In the genomic region with DNA sequence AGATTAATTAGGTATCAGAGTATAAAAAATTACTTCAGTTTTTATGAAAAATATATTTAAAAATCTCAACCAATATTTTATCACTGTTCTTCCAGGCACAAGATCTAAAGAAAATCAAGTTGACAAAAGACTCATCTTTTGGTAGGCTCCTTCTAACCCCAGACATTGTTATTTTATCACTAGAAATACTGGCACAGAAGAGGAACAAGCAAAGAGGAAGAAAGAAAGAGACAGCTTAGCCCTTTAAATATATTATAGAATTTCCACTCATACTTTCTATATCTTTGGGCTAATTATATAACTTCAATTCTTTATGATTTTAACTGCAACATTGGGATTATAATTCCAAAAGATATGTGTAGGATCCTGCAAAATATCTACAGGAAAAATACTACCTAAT, we compare ENCODE assay signal across 16 cellular contexts. TPM values are rescaled to one million over a fixed set of nuclear protein-coding genes. Genes with fewer than 3 reads are reported as not detected.
"Had no signal": no experiment of that assay in that cellular context is flagged by ENCODE, and none has a peak within 500 bp of the region (broad histone marks: within the 10 kb centered on the region; RNA-seq: fewer than 3 reads in every experiment).

No MANE protein-coding gene starts in this region.

- H3K27ac ChIP-seq: left lung, spleen, tibial artery had no signal

- H3K27me3 ChIP-seq: left lung, spleen, tibial artery had no signal

- DNase-seq: activated CD4-positive, alpha-beta T cell treated with anti-CD3 and anti-CD28 coated beads, Interleukin-2, amount 10 ng/mL, durations not matched to agents 24 days and 14 days; activated CD8-positive, alpha-beta T cell treated with anti-CD3 and anti-CD28 coated beads, Interleukin-2, amount 10 ng/mL, durations not matched to agents 7 days and 5 days; activated naive CD4-positive, alpha-beta T cell treated with Interleukin-2 at 50 U/mL for 16 hours; activated naive CD8-positive, alpha-beta T cell treated with anti-CD3 and anti-CD28 coated beads, Interleukin-2, amount 10 ng/mL, durations not matched to agents 7 days and 5 days; activated T-cell treated with anti-CD3 and anti-CD28 coated beads, Interleukin-2, amount 50 U/mL, for 24 hours; caudate nucleus; head of caudate nucleus; left lung; midbrain; nephron progenitor cell; occipital lobe; posterior cingulate gyrus; spleen; stimulated activated naive B cell treated with anti-CD40 and anti-IgM and Interleukin-4, amounts not matched to agents 10 μg/mL and 1 μg/mL and 100 μg/mL, for 72 hours had no signal

- H3K4me1 ChIP-seq: tibial artery had no signal

- H3K9me3 ChIP-seq: left lung, spleen, tibial artery had no signal

- H3K36me3 ChIP-seq: left lung, spleen, tibial artery had no signal

- H3K4me3 ChIP-seq: left lung, spleen, tibial artery had no signal

RNA-seq across cellular contexts. Expression of gene SPTA1, which starts 32.4 kb away (rescaled TPM):
- polyA plus RNA-seq: keratinocyte had no signal

RNA-seq across cellular contexts. Expression of gene OR6K2, which starts 46.4 kb away (rescaled TPM):
- polyA plus RNA-seq: keratinocyte, spleen had no signal

RNA-seq across cellular contexts. Expression of gene OR10Z1, which starts 49.0 kb away (rescaled TPM):
- polyA plus RNA-seq: keratinocyte, spleen had no signal
